12 cellular contexts compared by ENCODE assay signal in the genomic region with DNA sequence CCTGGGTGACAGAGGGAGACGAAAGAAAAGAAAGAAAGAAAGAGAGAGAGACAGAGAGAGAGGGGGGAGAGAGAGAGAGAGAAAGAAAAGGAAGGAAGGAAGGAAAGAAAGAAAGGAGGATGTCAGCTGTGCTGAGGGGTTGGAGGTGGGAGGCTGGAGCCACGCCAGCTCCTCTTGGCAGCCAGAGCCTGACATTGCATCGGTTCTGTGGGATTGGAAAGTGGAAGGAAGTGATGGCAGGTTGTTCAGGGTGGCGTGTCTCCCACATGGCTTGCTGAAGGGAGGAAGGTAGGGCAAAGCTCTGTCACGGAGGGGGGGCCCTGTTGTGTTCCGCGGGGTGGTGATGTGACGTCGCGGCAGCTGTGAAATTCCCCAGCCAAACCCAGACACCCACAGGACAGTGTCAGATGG. TPM values are rescaled to one million over a fixed set of nuclear protein-coding genes. Genes with fewer than 3 reads are reported as not detected.
A peak's percentile ranks its signal among the peaks of the same experiment; 100 is the strongest.
DNase-seq lines count a peak whose midpoint lies in the region; ATAC-seq and FAIRE-seq lines count a peak whose summit lies in the region.
"Had no signal": no experiment of that assay in that cellular context is flagged by ENCODE, and none has a peak within 500 bp of the region (broad histone marks: within the 10 kb centered on the region; RNA-seq: fewer than 3 reads in every experiment).

No MANE protein-coding gene starts in this region.

- H3K4me3 Mint-ChIP-seq in activated CD8-positive, alpha-beta T cell treated with anti-CD3 and anti-CD28 coated beads, Interleukin-2, amount 10 ng/mL, durations not matched to agents 7 days and 5 days, result peak overlapping the region; percentile 77
- H3K4me3 Mint-ChIP-seq: GM23338, nephron had no signal

- DNase-seq in NCI-H1092 (lab: John Stamatoyannopoulos, UW) (peak; percentile 16), LoVo (ENCODE audit: low spot score) (no peak), small intestine (no peak), HCEC 1CT (no peak), RCC 7860 (ENCODE audit: low spot score) (no peak)
- DNase-seq in activated CD8-positive, alpha-beta T cell treated with anti-CD3 and anti-CD28 coated beads, Interleukin-2, amount 10 ng/mL, durations not matched to agents 7 days and 5 days, result peak; percentile 51
- DNase-seq in effector CD8-positive, alpha-beta T cell (lab: John Stamatoyannopoulos, UW), result peak; percentile 53
- DNase-seq in stimulated activated CD8-positive, alpha-beta memory T cell treated with anti-CD3 and anti-CD28 coated beads, Interleukin-4, amount 100 ng/mL, for 24 hours (ENCODE audit: low read depth), result peak; percentile 58

- peaks cover 92% of the 10 kb centered on the region for H3K36me3 Mint-ChIP-seq in activated CD8-positive, alpha-beta T cell treated with anti-CD3 and anti-CD28 coated beads, Interleukin-2, amount 10 ng/mL, durations not matched to agents 7 days and 5 days (ENCODE audit: low read depth)

- WGBS in small intestine, 3 donors, result 60 to 74% (median 60%) methylated on average over 10 of the region's 10 CpGs

- H3K4me1 ChIP-seq in small intestine (ENCODE audit: control insufficient read depth in 2 of 2, insufficient read depth in 1 of 2, low read depth in 1 of 2, low read length in 1 of 2), result peaks cover 0 to 5% of the 10 kb centered on the region in 2 donors

- H3K27me3 ChIP-seq in small intestine (ENCODE audit: control insufficient read depth in 2 of 2, insufficient read depth in 2 of 2, low read length in 2 of 2), result no peaks in the 10 kb centered on the region
- H3K27me3 ChIP-seq: ascending aorta, gastroesophageal sphincter had no signal

- CTCF ChIA-PET in activated CD8-positive, alpha-beta T cell treated with anti-CD3 and anti-CD28 coated beads, Interleukin-2, amount 10 ng/mL, durations not matched to agents 7 days and 5 days (lab: Charles Lee), result interaction anchor here (0.9 to 18.9 kb wide), 10 partner anchors 10 to 111 kb away, joined by 3 to 728 read pairs (median 10); a partner anchor contains a TSS

- peak overlapping the region in 1 of 2 donors; percentile 38 for H3K27ac ChIP-seq in small intestine (ENCODE audit: low read depth in 1 of 2, low read length in 1 of 2)
- H3K27ac ChIP-seq: gastroesophageal sphincter had no signal

- no peak overlapping the region for H3K4me3 ChIP-seq in small intestine (ENCODE audit: low read depth in 1 of 2, low read length in 2 of 2)
- H3K4me3 ChIP-seq: ascending aorta, gastroesophageal sphincter, GM23338 had no signal

- ATAC-seq in activated CD8-positive, alpha-beta T cell treated with anti-CD3 and anti-CD28 coated beads, Interleukin-2, amount 10 ng/mL, durations not matched to agents 7 days and 5 days, result peak; percentile 7
- ATAC-seq: gastroesophageal sphincter, GM23338 had no signal

- H3K9me3 ChIP-seq in small intestine (ENCODE audit: control insufficient read depth, low read depth), result no peaks in the 10 kb centered on the region
- H3K9me3 ChIP-seq: ascending aorta, gastroesophageal sphincter had no signal

- peak overlapping the region; percentile 91 for H3K27ac Mint-ChIP-seq in activated CD8-positive, alpha-beta T cell treated with anti-CD3 and anti-CD28 coated beads, Interleukin-2, amount 10 ng/mL, durations not matched to agents 7 days and 5 days
- H3K27ac Mint-ChIP-seq: GM23338, nephron had no signal

- no peak for FAIRE-seq in small intestine (lab: Jason Lieb, UNC)
- FAIRE-seq in RCC 7860 (lab: Jason Lieb, UNC), result no peak

- H3K27me3 Mint-ChIP-seq in activated CD8-positive, alpha-beta T cell treated with anti-CD3 and anti-CD28 coated beads, Interleukin-2, amount 10 ng/mL, durations not matched to agents 7 days and 5 days (ENCODE audit: low read depth), result no peaks in the 10 kb centered on the region

- POLR2A ChIA-PET in activated CD8-positive, alpha-beta T cell treated with anti-CD3 and anti-CD28 coated beads, Interleukin-2, amount 10 ng/mL, durations not matched to agents 7 days and 5 days (lab: Charles Lee), result interaction anchor here (2.5 to 16.7 kb wide), 3 partner anchors 17 to 36 kb away, joined by 6 to 276 read pairs (median 60); no protein-coding TSS in a partner anchor

- H3K36me3 ChIP-seq in small intestine (ENCODE audit: control insufficient read depth in 2 of 2, insufficient read depth in 2 of 2, low read length in 2 of 2), result peaks cover 0 to 3% of the 10 kb centered on the region in 2 donors

- H3K4me1 Mint-ChIP-seq in activated CD8-positive, alpha-beta T cell treated with anti-CD3 and anti-CD28 coated beads, Interleukin-2, amount 10 ng/mL, durations not matched to agents 7 days and 5 days (ENCODE audit: low read depth), result peaks cover 91% of the 10 kb centered on the region

- H3K9me3 Mint-ChIP-seq in activated CD8-positive, alpha-beta T cell treated with anti-CD3 and anti-CD28 coated beads, Interleukin-2, amount 10 ng/mL, durations not matched to agents 7 days and 5 days (ENCODE audit: insufficient read depth), result no peaks in the 10 kb centered on the region
- H3K9me3 Mint-ChIP-seq: GM23338, nephron had no signal

RNA-seq across cellular contexts. Expression of a gene that starts 30.7 kb away (rescaled TPM):
- total RNA-seq in activated CD8-positive, alpha-beta T cell treated with anti-CD3 and anti-CD28 coated beads, Interleukin-2, amount 10 ng/mL, durations not matched to agents 7 days and 5 days, result 10 to 100 TPM; 41.6 to 45.1 TPM
- polyA plus RNA-seq in small intestine, result 10 to 100 TPM; 21.6 to 40.8 (median 22.6) TPM

RNA-seq across cellular contexts. Expression of a gene that starts 53.8 kb away (rescaled TPM):
- total RNA-seq in activated CD8-positive, alpha-beta T cell treated with anti-CD3 and anti-CD28 coated beads, Interleukin-2, amount 10 ng/mL, durations not matched to agents 7 days and 5 days, result 1 to 10 TPM; 5.3 to 5.9 TPM
- 1 to 10 TPM in 1 of 3 donors, under 1 TPM in 2; 0.45 to 1.7 (median 0.54) TPM for polyA plus RNA-seq in small intestine

Comparison
In these comparisons a context has a peak if more than half of its experiments do, and no peak if none do; other contexts are left out.
1. DNase-seq: peak in NCI-H1092 (single experiment), activated CD8-positive, alpha-beta T cell treated with anti-CD3 and anti-CD28 coated beads, Interleukin-2, amount 10 ng/mL, durations not matched to agents 7 days and 5 days (single experiment), effector CD8-positive, alpha-beta T cell (single experiment) and stimulated activated CD8-positive, alpha-beta memory T cell treated with anti-CD3 and anti-CD28 coated beads, Interleukin-4, amount 100 ng/mL, for 24 hours (single experiment); none in LoVo (single experiment), small intestine (single experiment), HCEC 1CT (single experiment) and RCC 7860 (single experiment).